Comparison of ENCODE assay signal across 8 cellular contexts in genomic region chr16:69311533-69312388, GRCh38. TPM values are rescaled to one million over a fixed set of nuclear protein-coding genes. Genes with fewer than 3 reads are reported as not detected.
DNase-seq lines count a peak whose midpoint lies in the region; ATAC-seq, FAIRE-seq and TF ChIP-seq lines count a peak whose summit lies in the region.

No MANE protein-coding gene starts in this region.

- peaks cover 25% of the 10 kb centered on the region for H3K4me1 Mint-ChIP-seq in activated CD4-positive, alpha-beta memory T cell treated with anti-CD3 and anti-CD28 coated beads for 36 hours (ENCODE audit: low read depth)
- peaks cover 15 to 32% (median 25%) of the 10 kb centered on the region in 3 donors for H3K4me1 Mint-ChIP-seq in naive B cell

- peak overlapping the region; percentile 88 for H3K4me3 Mint-ChIP-seq in activated CD4-positive, alpha-beta memory T cell treated with anti-CD3 and anti-CD28 coated beads for 36 hours
- H3K4me3 Mint-ChIP-seq in naive B cell = peak overlapping the region; percentile 90 to 100 (median 98)

- peak overlapping the region; percentile 96 for H3K4me3 ChIP-seq in epithelial cell of proximal tubule (ENCODE audit: low read depth, low read length)

- no peaks in the 10 kb centered on the region for H3K27me3 Mint-ChIP-seq in activated CD4-positive, alpha-beta memory T cell treated with anti-CD3 and anti-CD28 coated beads for 36 hours
- H3K27me3 Mint-ChIP-seq in naive B cell = no peaks in the 10 kb centered on the region

- H3K27ac Mint-ChIP-seq in activated CD4-positive, alpha-beta memory T cell treated with anti-CD3 and anti-CD28 coated beads for 36 hours = peak overlapping the region; percentile 74
- peak overlapping the region; percentile 79 to 98 (median 96) for H3K27ac Mint-ChIP-seq in naive B cell

- peak; percentile 57 for DNase-seq in GM12891 (ENCODE audit: insufficient read length, low spot score)
- DNase-seq in HuH-7 (ENCODE audit: low spot score) = peak; percentile 84
- peak; percentile 52 for DNase-seq in activated CD4-positive, alpha-beta memory T cell treated with anti-CD3 and anti-CD28 coated beads for 36 hours
- no peak for DNase-seq in epithelial cell of proximal tubule (ENCODE audit: low read depth)
- no peak for DNase-seq in naive B cell
- peak; percentile 45 for DNase-seq in urothelium cell line (ENCODE audit: low spot score)
- no peak for DNase-seq in H4 (ENCODE audit: low spot score)

- CTCF ChIA-PET in activated CD4-positive, alpha-beta memory T cell treated with anti-CD3 and anti-CD28 coated beads for 36 hours (lab: Charles Lee) = interaction anchor here (0.6 to 1.4 kb wide), 6 partner anchors 12 to 161 kb away, joined by 3 to 7 read pairs (median 3); partner anchors contain the start of genes COG8 and NIP7

- no peak for TF ChIP-seq CTCF in epithelial cell of proximal tubule (conservative IDR thresholded peaks at IDR 0.05; ENCODE audit: low read depth, low read length)

- ATAC-seq in GM21717 (IDR thresholded peaks at IDR 0.05; ENCODE audit: unreplicated experiment) (peak; percentile 43), naive B cell (ENCODE audit: low read depth in 2 of 2) (peak; percentile 42 to 46)

- H3K9me3 Mint-ChIP-seq in activated CD4-positive, alpha-beta memory T cell treated with anti-CD3 and anti-CD28 coated beads for 36 hours = no peaks in the 10 kb centered on the region
- no peaks in the 10 kb centered on the region for H3K9me3 Mint-ChIP-seq in naive B cell

- intact Hi-C loops in activated CD4-positive, alpha-beta memory T cell treated with anti-CD3 and anti-CD28 coated beads for 36 hours (cut with micrococcal nuclease) = loop anchor here (1.0 to 2.0 kb wide), 3 partner anchors 19 to 125 kb away; partner anchors contain the start of genes COG8, NIP7, PDF and SNTB2

- TF ChIP-seq POLR2A in GM12891 (IDR thresholded peaks at IDR 0.05; ENCODE audit: low read depth, low read length) = no peak

- peaks cover 17% of the 10 kb centered on the region for H3K36me3 Mint-ChIP-seq in activated CD4-positive, alpha-beta memory T cell treated with anti-CD3 and anti-CD28 coated beads for 36 hours
- H3K36me3 Mint-ChIP-seq in naive B cell = no peaks in the 10 kb centered on the region

- POLR2A ChIA-PET in activated CD4-positive, alpha-beta memory T cell treated with anti-CD3 and anti-CD28 coated beads for 36 hours (lab: Charles Lee) = interaction anchor here (0.8 to 1.9 kb wide), 3 partner anchors 17 to 179 kb away, joined by 3 to 9 read pairs (median 6); partner anchors contain the start of genes CHTF8, PDF and UTP4

- FAIRE-seq in GM12891 (lab: Jason Lieb, UNC) = peak; percentile 69
- FAIRE-seq in urothelium cell line (lab: Jason Lieb, UNC) = no peak

TF ChIP-seq in GM12891, 5 proteins besides CTCF, POLR2A, EP300 and RAD21:
- no peak for TF ChIP-seq TAF1 (IDR thresholded peaks at IDR 0.05; ENCODE audit: low read depth, low read length)
- TF ChIP-seq POLR2AphosphoS5 (IDR thresholded peaks at IDR 0.05; ENCODE audit: low read depth, low read length) = no peak

RNA-seq across cellular contexts. Expression of gene VPS4A, which starts 0.6 kb away (rescaled TPM):
- polyA plus RNA-seq in GM12891 (2012; ENCODE audit: low read depth, missing spikeins) = 22.4 TPM
- total RNA-seq in activated CD4-positive, alpha-beta memory T cell treated with anti-CD3 and anti-CD28 coated beads for 36 hours = 10 to 100 TPM; 32.1 to 33.0 TPM
- total RNA-seq in epithelial cell of proximal tubule = 31.0 and 35.4 TPM in 2 replicates
- 10 to 100 TPM; 22.2 to 35.1 (median 27.8) TPM for polyA plus RNA-seq in naive B cell (ENCODE audit: low read depth in 6 of 6)
- total RNA-seq in H4 (2014; rRNA removed; shearing (Covaris generic)) = 20.9 and 23.2 TPM in 2 replicates

RNA-seq across cellular contexts. Expression of gene PDF, which starts 18.6 kb away (rescaled TPM):
- 9.6 TPM for polyA plus RNA-seq in GM12891 (2012; ENCODE audit: low read depth, missing spikeins)
- 10 to 100 TPM; 16.2 to 17.6 TPM for total RNA-seq in activated CD4-positive, alpha-beta memory T cell treated with anti-CD3 and anti-CD28 coated beads for 36 hours
- 23.8 and 36.8 TPM in 2 replicates for total RNA-seq in epithelial cell of proximal tubule
- polyA plus RNA-seq in naive B cell (ENCODE audit: low read depth in 6 of 6) = 10 to 100 TPM in 3 of 6 donors, 1 to 10 TPM in 3; 8.7 to 16.0 (median 11.1) TPM
- total RNA-seq in H4 (2014; rRNA removed; shearing (Covaris generic)) = 36.9 and 38.5 TPM in 2 replicates

RNA-seq across cellular contexts. Expression of gene COG8, which starts 27.6 kb away (rescaled TPM):
- polyA plus RNA-seq in GM12891 (2012; ENCODE audit: low read depth, missing spikeins) = 14.3 TPM
- total RNA-seq in activated CD4-positive, alpha-beta memory T cell treated with anti-CD3 and anti-CD28 coated beads for 36 hours = 10 to 100 TPM; 25.4 to 27.9 TPM
- 39.4 and 45.4 TPM in 2 replicates for total RNA-seq in epithelial cell of proximal tubule
- 10 to 100 TPM; 25.4 to 57.1 (median 34.3) TPM for polyA plus RNA-seq in naive B cell (ENCODE audit: low read depth in 6 of 6)
- total RNA-seq in H4 (2014; rRNA removed; shearing (Covaris generic)) = 28.8 and 30.8 TPM in 2 replicates

RNA-seq across cellular contexts. Expression of gene NIP7, which starts 27.8 kb away (rescaled TPM):
- polyA plus RNA-seq in GM12891 (2012; ENCODE audit: low read depth, missing spikeins) = 26.6 TPM
- total RNA-seq in activated CD4-positive, alpha-beta memory T cell treated with anti-CD3 and anti-CD28 coated beads for 36 hours = 10 to 100 TPM; 43.3 to 47.1 TPM
- total RNA-seq in epithelial cell of proximal tubule = 27.2 and 42.9 TPM in 2 replicates
- polyA plus RNA-seq in naive B cell (ENCODE audit: low read depth in 6 of 6) = 10 to 100 TPM; 21.0 to 30.4 (median 23.7) TPM
- 28.9 and 44.9 TPM in 2 replicates for total RNA-seq in H4 (2014; rRNA removed; shearing (Covaris generic))

RNA-seq across cellular contexts. Expression of gene TMED6, which starts 39.8 kb away (rescaled TPM):
- 0.71 TPM for polyA plus RNA-seq in GM12891 (2012; ENCODE audit: low read depth, missing spikeins)
- total RNA-seq in activated CD4-positive, alpha-beta memory T cell treated with anti-CD3 and anti-CD28 coated beads for 36 hours = under 1 TPM; 0.58 to 0.86 TPM
- not detected in 2 replicates for total RNA-seq in epithelial cell of proximal tubule
- polyA plus RNA-seq in naive B cell (ENCODE audit: low read depth in 6 of 6) = under 1 TPM in 1 of 6 donors, not detected in 5; 0.44 TPM
- total RNA-seq in H4 (2014; rRNA removed; shearing (Covaris generic)) = not detected in 2 replicates

Comparison
In these comparisons a context has a peak if more than half of its experiments do, and no peak if none do; other contexts are left out.
1. DNase-seq: peak in GM12891 (single experiment), HuH-7 (single experiment), activated CD4-positive, alpha-beta memory T cell treated with anti-CD3 and anti-CD28 coated beads for 36 hours (single experiment) and urothelium cell line (single experiment); none in epithelial cell of proximal tubule (single experiment), naive B cell (single experiment) and H4 (single experiment).